In genomic region chr7:107384025-107384424, GRCh38 we compare ENCODE assay signal across 1 cellular context.
TF ChIP-seq lines count a peak whose summit lies in the region.

No MANE protein-coding gene starts in this region.

TF ChIP-seq in GM23338, 12 proteins besides CTCF, POLR2A, EP300 and RAD21 (continued from another document):
- TF ChIP-seq ZNF462 (CRISPR knock-in tag; IDR thresholded peaks at IDR 0.05): no peak
